In genomic region chrX:13750812-13751211, GRCh38 we compare ENCODE assay signal across 14 cellular contexts. TPM values are rescaled to one million over a fixed set of nuclear protein-coding genes. Genes with fewer than 3 reads are reported as not detected.
DNase-seq lines count a peak whose midpoint lies in the region; ATAC-seq, FAIRE-seq and TF ChIP-seq lines count a peak whose summit lies in the region.
"Had no signal": no experiment of that assay in that cellular context is flagged by ENCODE, and none has a peak within 500 bp of the region (broad histone marks: within the 10 kb centered on the region; RNA-seq: fewer than 3 reads in every experiment).

No MANE protein-coding gene starts in this region.

- RAD21 ChIA-PET in GM12878 (lab: Charles Lee; ENCODE audit: unreplicated experiment) = interaction anchor here (0.9 to 15.7 kb wide), 21 partner anchors 8 to 281 kb away, joined by 3 to 175 read pairs (median 9); partner anchors contain the start of genes GEMIN8, OFD1 and TRAPPC2

- FAIRE-seq in GM12891 (lab: Jason Lieb, UNC) (peak; percentile 71), GM12878 (lab: Jason Lieb, UNC) (peak; percentile 54)

- H3K79me2 ChIP-seq in GM12878 (ENCODE audit: control insufficient read depth, insufficient read depth, low read length) = no peaks in the 10 kb centered on the region; the same call in none of the 2 replicates

- H3K4me2 ChIP-seq in GM12878 (ENCODE audit: control insufficient read depth, insufficient read depth) = peak overlapping the region; percentile 59

- no peaks in the 10 kb centered on the region for H3K9me3 ChIP-seq in GM12878 (replicated peaks; ENCODE audit: control insufficient read depth, insufficient read depth, low read length)
- H3K9me3 ChIP-seq: lower lobe of right lung, tibial nerve had no signal

- no peak for TF ChIP-seq RAD21 in GM12878 (IDR thresholded peaks at IDR 0.05; ENCODE audit: insufficient read depth, low read depth, low read length)

- BruUV-seq in GM12878 (replicated peaks; lab: Mats Ljungman, UMichigan) = no TSS peak

- SMC1A ChIA-PET in GM12878 (lab: Charles Lee; ENCODE audit: uncharacterized antibody, unreplicated experiment) = interaction anchor here (0.6 to 14.7 kb wide), 25 partner anchors 9 to 1451 kb away, joined by 3 to 198 read pairs (median 6); partner anchors contain the start of genes GEMIN8, OFD1 and TRAPPC2

- no peaks in the 10 kb centered on the region for H4K20me1 ChIP-seq in GM12878 (ENCODE audit: control insufficient read depth, insufficient read depth)

- in situ Hi-C loops in GM12878 (cut with MboI) = no loop called here

- H3K4me3 ChIP-seq in GM12878 = no peak overlapping the region
- H3K4me3 ChIP-seq: lower lobe of right lung, tibial nerve had no signal

- peak overlapping the region; percentile 30 for H3K9ac ChIP-seq in GM12878 (ENCODE audit: control insufficient read depth, insufficient read depth, low read length)

- intact Hi-C loops in GM12878 (cut with micrococcal nuclease; ENCODE audit: unreplicated experiment) = loop anchor here (1.0 to 5.0 kb wide), 6 partner anchors 54 to 664 kb away; partner anchors contain the start of gene GEMIN8

- TF ChIP-seq EP300 in GM12878 (IDR thresholded peaks at IDR 0.05; ENCODE audit: borderline replicate concordance in 1 of 2, control insufficient read depth in 1 of 2, low read depth in 2 of 2, low read length in 2 of 2) = peak; percentile 52 to 72; a peak in 3 of 4 replicates

- peaks cover 40% of the 10 kb centered on the region for H3K4me1 ChIP-seq in GM12878 (ENCODE audit: control insufficient read depth, insufficient read depth, low read length)
- H3K4me1 ChIP-seq: lower lobe of right lung, tibial nerve had no signal

- POLR2A ChIA-PET in GM12878 (lab: Charles Lee) = interaction anchor here (0.7 to 2.1 kb wide), 5 partner anchors 11 to 128 kb away, joined by 3 to 9 read pairs (median 6); partner anchors contain the start of genes OFD1 and TRAPPC2

- TF ChIP-seq POLR2A in GM12891 (IDR thresholded peaks at IDR 0.05; ENCODE audit: low read depth, low read length) (no peak), GM12878 (IDR thresholded peaks at IDR 0.05; ENCODE audit: low read depth, low read length) (no peak)

- CTCF ChIA-PET in GM12878 (lab: Yijun Ruan, JAX) = interaction anchor here (0.5 to 11.5 kb wide), 22 partner anchors 9 to 284 kb away, joined by 3 to 113 read pairs (median 5); partner anchors contain the start of genes GEMIN8, OFD1, RAB9A and TRAPPC2

- peak; percentile 49 for ATAC-seq in GM19395 (IDR thresholded peaks at IDR 0.05; ENCODE audit: unreplicated experiment)
- ATAC-seq in HG03378 (IDR thresholded peaks at IDR 0.05; ENCODE audit: unreplicated experiment) = peak; percentile 40
- ATAC-seq in GM12878 = peak; percentile 78
- ATAC-seq in HG03571 (IDR thresholded peaks at IDR 0.05; ENCODE audit: unreplicated experiment) = no peak

- TF ChIP-seq CTCF in GM12878 (IDR thresholded peaks at IDR 0.05 in 2 of 3, conservative IDR thresholded peaks at IDR 0.05 in 1 of 3; ENCODE audit: control insufficient read depth in 2 of 3, extremely low read depth in 1 of 3, insufficient read depth in 1 of 3, low read depth in 3 of 3, low read length in 3 of 3) = no peak

- DNase-seq in GM12891 (ENCODE audit: insufficient read length, low spot score) (no peak), GM12878 (ENCODE audit: low read depth, low spot score) (no peak), NCI-H510A treated with DMSO at 0.1 percent for 48 hours (lab: John Stamatoyannopoulos, UW) (no peak), HCEC 1CT (no peak)
- DNase-seq: activated CD8-positive, alpha-beta memory T cell treated with anti-CD3 and anti-CD28 coated beads, Interleukin-2, amount 10 ng/mL, durations not matched to agents 7 days and 5 days; activated naive CD4-positive, alpha-beta T cell treated with anti-CD3 and anti-CD28 coated beads, Interleukin-2, amount 10 ng/mL, durations not matched to agents 7 days and 5 days; effector CD4-positive, alpha-beta T cell; lower lobe of right lung; retina had no signal

- H3K36me3 ChIP-seq in GM12878 (ENCODE audit: control insufficient read depth in 2 of 2, insufficient read depth in 2 of 2, low read length in 1 of 2) = peaks cover 0 to 16% of the 10 kb centered on the region in 2 experiments; a peak in 3 of 4 replicates
- H3K36me3 ChIP-seq: tibial nerve had no signal

- H3K27me3 ChIP-seq in GM12878 (replicated peaks in 1 of 2; ENCODE audit: control insufficient read depth in 2 of 2, insufficient read depth in 2 of 2, low read length in 1 of 2) = no peaks in the 10 kb centered on the region
- H3K27me3 ChIP-seq: tibial nerve had no signal

- no peak overlapping the region for H2AFZ ChIP-seq in GM12878 (ENCODE audit: control insufficient read depth, low read depth, low read length)

- peak overlapping the region; percentile 57; the same call in 1 of the 2 replicates for H3K27ac ChIP-seq in GM12878 (ENCODE audit: control insufficient read depth, insufficient read depth)
- H3K27ac ChIP-seq: lower lobe of right lung, VCaP had no signal

TF ChIP-seq in GM12891, 5 proteins besides CTCF, POLR2A, EP300 and RAD21:
- TF ChIP-seq TAF1 (IDR thresholded peaks at IDR 0.05; ENCODE audit: low read depth, low read length) (no peak), PAX5 (IDR thresholded peaks at IDR 0.05; ENCODE audit: insufficient read depth, low read length, severe bottlenecking) (no peak), SPI1 (IDR thresholded peaks at IDR 0.05; ENCODE audit: low read depth, low read length) (peak; percentile 81)

TF ChIP-seq in GM12878, 131 proteins besides CTCF, POLR2A, EP300 and RAD21 (continues in another document):
- no peak for TF ChIP-seq KDM1A (IDR thresholded peaks at IDR 0.05; ENCODE audit: borderline replicate concordance)
- no peak for TF ChIP-seq CBX3 (IDR thresholded peaks at IDR 0.05; ENCODE audit: borderline replicate concordance, low read depth)
- TF ChIP-seq ZZZ3 (IDR thresholded peaks at IDR 0.05; ENCODE audit: control insufficient read depth, insufficient read length, low read depth) = no peak
- TF ChIP-seq RCOR1 (conservative IDR thresholded peaks at IDR 0.05; ENCODE audit: low read depth, low read length) = no peak
- no peak for TF ChIP-seq ESRRA (IDR thresholded peaks at IDR 0.05; ENCODE audit: low read length)
- TF ChIP-seq BMI1 (IDR thresholded peaks at IDR 0.05; ENCODE audit: borderline replicate concordance) = peak; percentile 53; the same call in 1 of the 2 replicates
- no peak for TF ChIP-seq EGR1 (IDR thresholded peaks at IDR 0.05; ENCODE audit: borderline replicate concordance in 1 of 2, low read depth in 2 of 2, low read length in 2 of 2)
- no peak for TF ChIP-seq STAT1 (conservative IDR thresholded peaks at IDR 0.05)

RNA-seq across cellular contexts. Expression of gene OFD1, which starts 16.3 kb away (rescaled TPM):
- 15.8 TPM for polyA plus RNA-seq in GM12891 (2012; ENCODE audit: low read depth, missing spikeins)
- total RNA-seq in GM12878 (2013; cell fraction: nucleolus; rRNA removed) = 173 and 178 TPM in 2 replicates
- total RNA-seq in GM12878 (2014; rRNA removed) = 22.4 and 27.7 TPM in 2 replicates
- 39.5 and 43.7 TPM in 2 replicates for total RNA-seq in GM12878 (2014; rRNA removed; fragmentation: Illumina TruSeq; extraction: Trizol)
- total RNA-seq in GM12878 (2021) = 30.6 and 34.0 TPM in 2 replicates
- polyA plus RNA-seq in GM12878 (2011; ENCODE audit: low read depth) = 17.6 TPM
- polyA plus RNA-seq in GM12878 (2011; rRNA removed) = 77.2 and 107 TPM in 2 replicates
- polyA plus RNA-seq in GM12878 (2011; cell fraction: cytosol; rRNA removed) = 32.3 and 33.2 TPM in 2 replicates
- polyA plus RNA-seq in GM12878 (2011; cell fraction: nucleus; rRNA removed) = 186 and 224 TPM in 2 replicates
- polyA plus RNA-seq in GM12878 (2012) = 25.2 and 35.0 TPM in 2 replicates
- polyA plus RNA-seq in GM12878 (2014; fragmentation: Illumina TruSeq; extraction: Trizol) = 33.3 and 43.7 TPM in 2 replicates
- 10 to 100 TPM; 43.0 to 64.5 TPM for polyA plus RNA-seq in GM12878 (2014; fragmentation: Nextera tagmentation; extraction: Ambion mirVana)
- polyA plus RNA-seq in GM12878 (2014; rRNA removed) = 23.6 and 23.7 TPM in 2 replicates
- 10 to 100 TPM; 32.6 to 34.2 TPM for polyA plus RNA-seq in GM12878 (2016; fragmentation: Nextera tagmentation; extraction: Ambion mirVana)
- polyA minus RNA-seq in GM12878 (2011; rRNA and poly(A)+ RNA removed) = 38.1 and 44.5 TPM in 2 replicates
- 18.8 and 19.2 TPM in 2 replicates for polyA minus RNA-seq in GM12878 (2011; cell fraction: cytosol; rRNA and poly(A)+ RNA removed)
- polyA minus RNA-seq in GM12878 (2011; cell fraction: nucleus; rRNA and poly(A)+ RNA removed) = 85.6 and 109 TPM in 2 replicates

RNA-seq across cellular contexts. Expression of gene TRAPPC2, which starts 16.4 kb away (rescaled TPM):
- 7.8 TPM for polyA plus RNA-seq in GM12891 (2012; ENCODE audit: low read depth, missing spikeins)
- total RNA-seq in GM12878 (2013; cell fraction: nucleolus; rRNA removed) = 27.6 and 32.3 TPM in 2 replicates
- total RNA-seq in GM12878 (2014; rRNA removed) (21.0 and 30.0 TPM in 2 replicates), GM12878 (2014; rRNA removed; fragmentation: Illumina TruSeq; extraction: Trizol) (24.8 and 26.2 TPM in 2 replicates), GM12878 (2021) (17.5 and 17.8 TPM in 2 replicates)
- 23.8 TPM for polyA plus RNA-seq in GM12878 (2011; ENCODE audit: low read depth)
- polyA plus RNA-seq in GM12878 (2011; rRNA removed) (28.4 and 30.7 TPM in 2 replicates), GM12878 (2014; fragmentation: Illumina TruSeq; extraction: Trizol) (14.6 and 23.0 TPM in 2 replicates), GM12878 (2014; fragmentation: Nextera tagmentation; extraction: Ambion mirVana) (10 to 100 TPM; 18.3 to 27.5 TPM), GM12878 (2014; rRNA removed) (12.4 and 14.8 TPM in 2 replicates), GM12878 (2016; fragmentation: Nextera tagmentation; extraction: Ambion mirVana) (10 to 100 TPM; 21.6 to 26.6 TPM)
- 13.5 and 19.6 TPM in 2 replicates for polyA plus RNA-seq in GM12878 (2011; cell fraction: cytosol; rRNA removed)
- 11.8 and 13.8 TPM in 2 replicates for polyA plus RNA-seq in GM12878 (2011; cell fraction: nucleus; rRNA removed)
- polyA plus RNA-seq in GM12878 (2012) = 14.5 and 17.8 TPM in 2 replicates
- polyA minus RNA-seq in GM12878 (2011; rRNA and poly(A)+ RNA removed) = 15.3 and 18.7 TPM in 2 replicates
- 10.3 and 13.9 TPM in 2 replicates for polyA minus RNA-seq in GM12878 (2011; cell fraction: cytosol; rRNA and poly(A)+ RNA removed)
- polyA minus RNA-seq in GM12878 (2011; cell fraction: nucleus; rRNA and poly(A)+ RNA removed) = 10.0 and 15.9 TPM in 2 replicates
